In the genomic region with DNA sequence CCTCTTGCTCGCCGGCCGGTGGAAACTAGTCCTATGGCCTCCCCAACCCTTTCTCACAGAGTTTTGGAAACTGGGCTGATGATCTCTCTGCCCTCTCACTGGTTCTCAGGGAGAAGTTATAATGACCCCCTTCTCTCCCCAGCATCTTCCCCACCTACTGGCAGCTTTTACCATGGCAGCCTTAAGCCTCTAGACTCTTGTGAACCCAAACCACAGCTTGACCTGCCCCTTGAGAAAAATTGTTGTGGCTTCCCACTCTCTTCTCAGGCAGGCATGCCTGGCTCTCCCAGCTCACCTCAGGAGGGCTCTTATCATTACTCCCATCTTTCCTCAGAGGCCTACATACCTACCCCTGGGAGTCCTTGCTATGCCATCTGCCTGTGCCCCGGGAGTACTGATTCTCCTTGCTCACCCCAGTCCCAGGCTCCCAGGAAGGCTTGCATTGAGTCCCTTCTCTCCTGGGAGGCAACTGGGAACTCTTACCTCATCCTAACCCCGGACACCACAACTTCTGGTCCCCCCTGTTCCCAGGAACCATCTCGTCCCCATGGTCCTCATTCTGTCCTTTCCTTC, we compare ENCODE assay signal across 1 cellular context.
TF ChIP-seq lines count a peak whose summit lies in the region.

No MANE protein-coding gene starts in this region.

TF ChIP-seq in HepG2, 621 proteins besides CTCF, POLR2A, EP300 and RAD21:
- TF ChIP-seq ZNF768 (CRISPR knock-in tag; IDR thresholded peaks at IDR 0.05), result no peak
- no peak for TF ChIP-seq TRIM24 (CRISPR knock-in tag; IDR thresholded peaks at IDR 0.05)
- TF ChIP-seq, protein P1, sequence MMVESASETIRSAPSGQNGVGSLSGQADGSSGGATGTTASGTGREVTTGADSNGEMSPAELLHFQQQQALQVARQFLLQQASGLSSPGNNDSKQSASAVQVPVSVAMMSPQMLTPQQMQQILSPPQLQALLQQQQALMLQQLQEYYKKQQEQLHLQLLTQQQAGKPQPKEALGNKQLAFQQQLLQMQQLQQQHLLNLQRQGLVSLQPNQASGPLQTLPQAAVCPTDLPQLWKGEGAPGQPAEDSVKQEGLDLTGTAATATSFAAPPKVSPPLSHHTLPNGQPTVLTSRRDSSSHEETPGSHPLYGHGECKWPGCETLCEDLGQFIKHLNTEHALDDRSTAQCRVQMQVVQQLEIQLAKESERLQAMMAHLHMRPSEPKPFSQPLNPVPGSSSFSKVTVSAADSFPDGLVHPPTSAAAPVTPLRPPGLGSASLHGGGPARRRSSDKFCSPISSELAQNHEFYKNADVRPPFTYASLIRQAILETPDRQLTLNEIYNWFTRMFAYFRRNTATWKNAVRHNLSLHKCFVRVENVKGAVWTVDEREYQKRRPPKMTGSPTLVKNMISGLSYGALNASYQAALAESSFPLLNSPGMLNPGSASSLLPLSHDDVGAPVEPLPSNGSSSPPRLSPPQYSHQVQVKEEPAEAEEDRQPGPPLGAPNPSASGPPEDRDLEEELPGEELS (CRISPR knock-in tag; IDR thresholded peaks at IDR 0.05), result no peak
- no peak for TF ChIP-seq ZBTB8A (CRISPR knock-in tag; IDR thresholded peaks at IDR 0.05; ENCODE audit: borderline replicate concordance, low read depth)
- TF ChIP-seq, protein P2, sequence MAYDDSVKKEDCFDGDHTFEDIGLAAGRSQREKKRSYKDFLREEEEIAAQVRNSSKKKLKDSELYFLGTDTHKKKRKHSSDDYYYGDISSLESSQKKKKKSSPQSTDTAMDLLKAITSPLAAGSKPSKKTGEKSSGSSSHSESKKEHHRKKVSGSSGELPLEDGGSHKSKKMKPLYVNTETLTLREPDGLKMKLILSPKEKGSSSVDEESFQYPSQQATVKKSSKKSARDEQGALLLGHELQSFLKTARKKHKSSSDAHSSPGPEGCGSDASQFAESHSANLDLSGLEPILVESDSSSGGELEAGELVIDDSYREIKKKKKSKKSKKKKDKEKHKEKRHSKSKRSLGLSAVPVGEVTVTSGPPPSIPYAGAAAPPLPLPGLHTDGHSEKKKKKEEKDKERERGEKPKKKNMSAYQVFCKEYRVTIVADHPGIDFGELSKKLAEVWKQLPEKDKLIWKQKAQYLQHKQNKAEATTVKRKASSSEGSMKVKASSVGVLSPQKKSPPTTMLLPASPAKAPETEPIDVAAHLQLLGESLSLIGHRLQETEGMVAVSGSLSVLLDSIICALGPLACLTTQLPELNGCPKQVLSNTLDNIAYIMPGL (CRISPR knock-in tag; IDR thresholded peaks at IDR 0.05; ENCODE audit: borderline replicate concordance in 1 of 2, low read depth in 1 of 2), result no peak
- TF ChIP-seq SRF (IDR thresholded peaks at IDR 0.05; ENCODE audit: low read depth, low read length), result no peak
- TF ChIP-seq ZNF260 (CRISPR knock-in tag; IDR thresholded peaks at IDR 0.05; ENCODE audit: borderline replicate concordance, low read depth), result no peak
TF ChIP-seq in HepG2: peak in this region for 0.
